Comparison of ENCODE assay signal across 2 cellular contexts in genomic region chr1:180092931-180093650, GRCh38.
TF ChIP-seq lines count a peak whose summit lies in the region.

No MANE protein-coding gene starts in this region.

TF ChIP-seq in HepG2, 621 proteins besides CTCF, POLR2A, EP300 and RAD21:
- TF ChIP-seq FOXK1 (CRISPR knock-in tag; IDR thresholded peaks at IDR 0.05; ENCODE audit: borderline replicate concordance, low read depth) = no peak
- no peak for TF ChIP-seq ATM (IDR thresholded peaks at IDR 0.05; ENCODE audit: borderline replicate concordance)
- no peak for TF ChIP-seq KLF16 (CRISPR knock-in tag; IDR thresholded peaks at IDR 0.05)
- TF ChIP-seq SMARCE1 (IDR thresholded peaks at IDR 0.05; ENCODE audit: borderline replicate concordance) = no peak
- no peak for TF ChIP-seq ZNF609 (CRISPR knock-in tag; IDR thresholded peaks at IDR 0.05; ENCODE audit: borderline replicate concordance)
- no peak for TF ChIP-seq MXD1 (CRISPR knock-in tag; IDR thresholded peaks at IDR 0.05)
- no peak for TF ChIP-seq ATF2 (CRISPR knock-in tag; IDR thresholded peaks at IDR 0.05)
- no peak for TF ChIP-seq ZNF674 (CRISPR knock-in tag; IDR thresholded peaks at IDR 0.05; ENCODE audit: low read depth)
- no peak for TF ChIP-seq ETV5 (CRISPR knock-in tag; IDR thresholded peaks at IDR 0.05; ENCODE audit: borderline replicate concordance)
TF ChIP-seq in HepG2: peak in this region for 0.

TF ChIP-seq in GM12878, 131 proteins besides CTCF, POLR2A, EP300 and RAD21:
- no peak for TF ChIP-seq EED (IDR thresholded peaks at IDR 0.05; ENCODE audit: low read depth)
- no peak for TF ChIP-seq YY1 (IDR thresholded peaks at IDR 0.05; ENCODE audit: low read depth, low read length)
- TF ChIP-seq NKRF (conservative IDR thresholded peaks at IDR 0.05) = no peak
